Comparison of ENCODE assay signal across 15 cellular contexts in the genomic region with DNA sequence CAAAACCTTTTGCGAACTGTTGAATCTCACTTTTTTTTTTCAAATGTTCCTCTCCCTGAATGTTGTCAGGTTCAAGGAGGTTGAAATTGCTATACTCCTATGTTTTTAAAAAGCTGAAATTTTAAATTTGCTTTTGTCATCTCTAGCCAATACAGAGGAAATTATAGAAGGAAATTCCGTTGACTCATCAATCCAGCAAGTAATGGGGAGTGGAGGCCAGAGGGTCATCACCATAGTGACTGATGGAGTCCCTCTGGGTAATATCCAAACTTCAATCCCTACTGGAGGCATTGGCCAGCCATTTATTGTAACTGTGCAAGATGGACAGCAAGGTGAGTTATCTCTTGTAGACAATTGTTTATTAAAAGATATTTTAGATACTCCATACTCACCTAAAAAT. TPM values are rescaled to one million over a fixed set of nuclear protein-coding genes. Genes with fewer than 3 reads are reported as not detected.
A peak's percentile ranks its signal among the peaks of the same experiment; 100 is the strongest.
DNase-seq lines count a peak whose midpoint lies in the region; ATAC-seq, FAIRE-seq and TF ChIP-seq lines count a peak whose summit lies in the region.
"Had no signal": no experiment of that assay in that cellular context is flagged by ENCODE, and none has a peak within 500 bp of the region (broad histone marks: within the 10 kb centered on the region; RNA-seq: fewer than 3 reads in every experiment).

No MANE protein-coding gene starts in this region.

- no peak overlapping the region for H2AFZ ChIP-seq in PC-3 (ENCODE audit: low read length)

- H3K27me3 Mint-ChIP-seq in activated T-helper 2 cell treated with anti-CD3 and anti-CD28 coated beads, Interferon-gamma antibody, Interleukin-2, Interleukin-4, amounts not matched to agents 10 μg/mL and 5 μg/mL and 100 μg/mL, durations not matched to agents 14 hours and 24 hours and 36 hours (ENCODE audit: low read depth): no peaks in the 10 kb centered on the region
- H3K27me3 Mint-ChIP-seq: activated naive CD4-positive, alpha-beta T cell treated with anti-CD3 and anti-CD28 coated beads, Interleukin-2, amount 50 U/mL, for 24 hours; CD4-positive, alpha-beta T cell; T-cell had no signal

- no peaks in the 10 kb centered on the region for H3F3A ChIP-seq in PC-3 (ENCODE audit: low read length, unreplicated experiment)

- no peaks in the 10 kb centered on the region for H3K9me3 ChIP-seq in PC-3 (ENCODE audit: low read length)
- H3K9me3 ChIP-seq: left ventricle myocardium inferior, Peyer's patch, thyroid gland had no signal

- H3K4me3 ChIP-seq in PC-3 (ENCODE audit: low read length) (no peak overlapping the region), epithelial cell of esophagus (ENCODE audit: low read length) (no peak overlapping the region)
- H3K4me3 ChIP-seq: left ventricle myocardium inferior, Peyer's patch, thyroid gland had no signal

- peaks cover 4% of the 10 kb centered on the region for H3K4me1 Mint-ChIP-seq in activated T-helper 2 cell treated with anti-CD3 and anti-CD28 coated beads, Interferon-gamma antibody, Interleukin-2, Interleukin-4, amounts not matched to agents 10 μg/mL and 5 μg/mL and 100 μg/mL, durations not matched to agents 14 hours and 24 hours and 36 hours (ENCODE audit: low read depth)
- H3K4me1 Mint-ChIP-seq: activated naive CD4-positive, alpha-beta T cell treated with anti-CD3 and anti-CD28 coated beads, Interleukin-2, amount 50 U/mL, for 24 hours; T-cell had no signal

- H3K36me3 Mint-ChIP-seq in activated T-helper 2 cell treated with anti-CD3 and anti-CD28 coated beads, Interferon-gamma antibody, Interleukin-2, Interleukin-4, amounts not matched to agents 10 μg/mL and 5 μg/mL and 100 μg/mL, durations not matched to agents 14 hours and 24 hours and 36 hours (ENCODE audit: low read depth): peaks cover 10% of the 10 kb centered on the region

- H3K27ac Mint-ChIP-seq in activated T-helper 2 cell treated with anti-CD3 and anti-CD28 coated beads, Interferon-gamma antibody, Interleukin-2, Interleukin-4, amounts not matched to agents 10 μg/mL and 5 μg/mL and 100 μg/mL, durations not matched to agents 14 hours and 24 hours and 36 hours: no peak overlapping the region
- H3K27ac Mint-ChIP-seq: activated naive CD4-positive, alpha-beta T cell treated with anti-CD3 and anti-CD28 coated beads, Interleukin-2, amount 50 U/mL, for 24 hours; CD4-positive, alpha-beta T cell; T-cell had no signal

- FAIRE-seq in H54 (lab: Jason Lieb, UNC): no peak

- TF ChIP-seq POLR2A in H54 (IDR thresholded peaks at IDR 0.05; ENCODE audit: low read depth, low read length): no peak

- no peak overlapping the region for H3K9ac ChIP-seq in PC-3 (ENCODE audit: low read length)

- peak; percentile 75 for DNase-seq in H54 (ENCODE audit: insufficient read length, low spot score)
- peak; percentile 29 for DNase-seq in PC-3
- DNase-seq in epithelial cell of esophagus (ENCODE audit: low read depth): peak; percentile 41
- DNase-seq in non-pigmented ciliary epithelial cell (ENCODE audit: low read depth): peak; percentile 8
- DNase-seq in UCSD-AML1 (lab: John Stamatoyannopoulos, UW; ENCODE audit: unreplicated experiment): no peak
- no peak for DNase-seq in activated T-helper 2 cell treated with anti-CD3 and anti-CD28 coated beads, Interferon-gamma antibody, Interleukin-2, Interleukin-4, amounts not matched to agents 10 μg/mL and 5 μg/mL and 100 μg/mL, durations not matched to agents 14 hours and 24 hours and 36 hours (ENCODE audit: low spot score)
- DNase-seq: CD4-positive, alpha-beta T cell; hypothalamus; left ventricle myocardium inferior; NCI-H510A treated with DMSO at 0.1 percent for 48 hours; Peyer's patch; T-cell; thyroid gland had no signal

- H3K9me3 Mint-ChIP-seq in activated T-helper 2 cell treated with anti-CD3 and anti-CD28 coated beads, Interferon-gamma antibody, Interleukin-2, Interleukin-4, amounts not matched to agents 10 μg/mL and 5 μg/mL and 100 μg/mL, durations not matched to agents 14 hours and 24 hours and 36 hours: no peaks in the 10 kb centered on the region
- H3K9me3 Mint-ChIP-seq: activated naive CD4-positive, alpha-beta T cell treated with anti-CD3 and anti-CD28 coated beads, Interleukin-2, amount 50 U/mL, for 24 hours; CD4-positive, alpha-beta T cell; T-cell had no signal

- intact Hi-C loops in PC-3 (cut with micrococcal nuclease): no loop called here
- intact Hi-C loops in activated T-helper 2 cell treated with anti-CD3 and anti-CD28 coated beads, Interferon-gamma antibody, Interleukin-2, Interleukin-4, amounts not matched to agents 10 μg/mL and 5 μg/mL and 100 μg/mL, durations not matched to agents 14 hours and 24 hours and 36 hours (cut with micrococcal nuclease): no loop called here

- H3K27me3 ChIP-seq in PC-3 (ENCODE audit: low read length): no peaks in the 10 kb centered on the region
- H3K27me3 ChIP-seq: Peyer's patch, thyroid gland had no signal

- no peaks in the 10 kb centered on the region for H3K79me2 ChIP-seq in PC-3 (ENCODE audit: low read length)

- no TSS peak for BruUV-seq in PC-3 (replicated peaks; lab: Mats Ljungman, UMichigan)

- no peak overlapping the region for H3K27ac ChIP-seq in PC-3 (ENCODE audit: low read length)
- H3K27ac ChIP-seq: left ventricle myocardium inferior, Peyer's patch, thyroid gland had no signal

- no peaks in the 10 kb centered on the region for H3K4me1 ChIP-seq in PC-3 (ENCODE audit: insufficient read depth, low read length)
- H3K4me1 ChIP-seq: left ventricle myocardium inferior, Peyer's patch, thyroid gland had no signal

- ATAC-seq in PC-3: peak; percentile 66
- ATAC-seq in HG03108 (IDR thresholded peaks at IDR 0.05; ENCODE audit: unreplicated experiment): no peak
- ATAC-seq: T-cell had no signal

- no peak for TF ChIP-seq CTCF in PC-3 (conservative IDR thresholded peaks at IDR 0.05; ENCODE audit: low read depth, low read length)
- no peak for TF ChIP-seq CTCF in epithelial cell of esophagus (IDR thresholded peaks at IDR 0.05; ENCODE audit: insufficient read depth, low read depth, low read length, missing control alignments)

- CTCF ChIA-PET in PC-3 (lab: Charles Lee): no interaction called here

- H3K36me3 ChIP-seq in PC-3 (ENCODE audit: low read depth, low read length): no peaks in the 10 kb centered on the region

- no peaks in the 10 kb centered on the region for H4K20me1 ChIP-seq in PC-3 (ENCODE audit: low read length)

- no peaks in the 10 kb centered on the region for H3K9me2 ChIP-seq in PC-3 (replicated peaks; ENCODE audit: low read length)

- POLR2A ChIA-PET in PC-3 (lab: Charles Lee; ENCODE audit: unreplicated experiment): interaction anchor here (0.7 kb wide), 1 partner anchor 8 kb away, joined by 3 read pairs; no protein-coding TSS in a partner anchor

- H3K4me2 ChIP-seq in PC-3 (ENCODE audit: low read length): no peak overlapping the region

- no peak overlapping the region for H3K4me3 Mint-ChIP-seq in activated T-helper 2 cell treated with anti-CD3 and anti-CD28 coated beads, Interferon-gamma antibody, Interleukin-2, Interleukin-4, amounts not matched to agents 10 μg/mL and 5 μg/mL and 100 μg/mL, durations not matched to agents 14 hours and 24 hours and 36 hours (ENCODE audit: low read depth)
- H3K4me3 Mint-ChIP-seq: activated naive CD4-positive, alpha-beta T cell treated with anti-CD3 and anti-CD28 coated beads, Interleukin-2, amount 50 U/mL, for 24 hours; CD4-positive, alpha-beta T cell; T-cell had no signal

RNA-seq across cellular contexts. Expression of a gene that starts 36.3 kb away (rescaled TPM):
- 6.4 and 6.9 TPM in 2 replicates for total RNA-seq in PC-3 (2014; rRNA removed)
- total RNA-seq in activated T-helper 2 cell treated with anti-CD3 and anti-CD28 coated beads, Interferon-gamma antibody, Interleukin-2, Interleukin-4, amounts not matched to agents 10 μg/mL and 5 μg/mL and 100 μg/mL, durations not matched to agents 14 hours and 24 hours and 36 hours: 14.4 and 15.9 TPM in 2 replicates

RNA-seq across cellular contexts. Expression of a gene that starts 39.5 kb away (rescaled TPM):
- 2.0 and 2.8 TPM in 2 replicates for total RNA-seq in PC-3 (2014; rRNA removed)
- 1.7 and 2.0 TPM in 2 replicates for total RNA-seq in activated T-helper 2 cell treated with anti-CD3 and anti-CD28 coated beads, Interferon-gamma antibody, Interleukin-2, Interleukin-4, amounts not matched to agents 10 μg/mL and 5 μg/mL and 100 μg/mL, durations not matched to agents 14 hours and 24 hours and 36 hours

RNA-seq across cellular contexts. Expression of a gene that starts 46.7 kb away (rescaled TPM):
- 12.3 and 14.1 TPM in 2 replicates for total RNA-seq in PC-3 (2014; rRNA removed)
- total RNA-seq in activated T-helper 2 cell treated with anti-CD3 and anti-CD28 coated beads, Interferon-gamma antibody, Interleukin-2, Interleukin-4, amounts not matched to agents 10 μg/mL and 5 μg/mL and 100 μg/mL, durations not matched to agents 14 hours and 24 hours and 36 hours: 3.7 and 3.8 TPM in 2 replicates

RNA-seq across cellular contexts. Expression of a gene that starts 47.5 kb away (rescaled TPM):
- total RNA-seq in PC-3 (2014; rRNA removed): 60.8 and 61.4 TPM in 2 replicates
- 176 TPM in 2 replicates for total RNA-seq in activated T-helper 2 cell treated with anti-CD3 and anti-CD28 coated beads, Interferon-gamma antibody, Interleukin-2, Interleukin-4, amounts not matched to agents 10 μg/mL and 5 μg/mL and 100 μg/mL, durations not matched to agents 14 hours and 24 hours and 36 hours

RNA-seq across cellular contexts. Expression of a gene that starts 49.6 kb away (rescaled TPM):
- not detected in 2 replicates for total RNA-seq in PC-3 (2014; rRNA removed)
- total RNA-seq in activated T-helper 2 cell treated with anti-CD3 and anti-CD28 coated beads, Interferon-gamma antibody, Interleukin-2, Interleukin-4, amounts not matched to agents 10 μg/mL and 5 μg/mL and 100 μg/mL, durations not matched to agents 14 hours and 24 hours and 36 hours: 24.3 and 28.7 TPM in 2 replicates

Comparison
In these comparisons a context has a peak if more than half of its experiments do, and no peak if none do; other contexts are left out.
1. DNase-seq: peak in H54 (single experiment), PC-3 (single experiment), epithelial cell of esophagus (single experiment) and non-pigmented ciliary epithelial cell (single experiment); none in UCSD-AML1 (single experiment) and activated T-helper 2 cell treated with anti-CD3 and anti-CD28 coated beads, Interferon-gamma antibody, Interleukin-2, Interleukin-4, amounts not matched to agents 10 μg/mL and 5 μg/mL and 100 μg/mL, durations not matched to agents 14 hours and 24 hours and 36 hours (single experiment).